Comparison of ENCODE assay signal across 23 cellular contexts in genomic region chr17:222172-222571, GRCh38. TPM values are rescaled to one million over a fixed set of nuclear protein-coding genes. Genes with fewer than 3 reads are reported as not detected.
DNase-seq lines count a peak whose midpoint lies in the region; ATAC-seq and TF ChIP-seq lines count a peak whose summit lies in the region.
"Had no signal": no experiment of that assay in that cellular context is flagged by ENCODE, and none has a peak within 500 bp of the region (broad histone marks: within the 10 kb centered on the region; RNA-seq: fewer than 3 reads in every experiment).

No MANE protein-coding gene starts in this region.

- no peaks in the 10 kb centered on the region for H3K79me1 ChIP-seq in neuronal stem cell (ENCODE audit: low read depth, low read length)

- peak overlapping the region; percentile 54 for H2BK5ac ChIP-seq in neuronal stem cell (ENCODE audit: low read length)

- H2BK12ac ChIP-seq in neuronal stem cell (ENCODE audit: low read length) = no peak overlapping the region

- H3K4me1 ChIP-seq in heart right ventricle = peaks cover 0 to 15% (median 3%) of the 10 kb centered on the region in 9 donors
- H3K4me1 ChIP-seq in neuronal stem cell (ENCODE audit: control insufficient read depth in 2 of 2, insufficient read depth in 1 of 2, low read depth in 1 of 2, low read length in 2 of 2) = peaks cover 4 to 11% of the 10 kb centered on the region in 2 donors
- H3K4me1 ChIP-seq: ascending aorta, vagina had no signal

- ATAC-seq in heart right ventricle (peak in 5 of 8 donors; percentile 50 to 73 (median 68)), GM19395 (IDR thresholded peaks at IDR 0.05; ENCODE audit: unreplicated experiment) (no peak)
- ATAC-seq: K562 had no signal

- DNase-seq in Ammon's horn (ENCODE audit: low spot score) (peak; percentile 43), cerebellar cortex (ENCODE audit: low spot score) (peak; percentile 67), heart right ventricle (peak in 1 of 2 donors; percentile 41), neuronal stem cell (ENCODE audit: low spot score) (no peak), NCI-H2171 treated with DMSO at 0.1 percent for 48 hours (lab: John Stamatoyannopoulos, UW) (no peak), SIG-M5 treated with dmso at 0.1 percent for 504 hours (lab: John Stamatoyannopoulos, UW; ENCODE audit: unreplicated experiment) (no peak)
- no peak for DNase-seq in effector CD8-positive, alpha-beta T cell (lab: John Stamatoyannopoulos, UW)
- DNase-seq: activated CD4-positive, alpha-beta T cell treated with anti-CD3 and anti-CD28 coated beads, Interleukin-2, amount 50 U/mL, for 1 hour; activated CD4-positive, CD25-positive, alpha-beta regulatory T cell; activated effector memory CD4-positive, alpha-beta T cell treated with Interleukin-2 at 50 U/mL for 16 hours; activated naive CD8-positive, alpha-beta T cell treated with anti-CD3 and anti-CD28 coated beads for 36 hours; activated T-cell treated with anti-CD3 and anti-CD28 coated beads, Interleukin-2, amount 50 U/mL, for 1 hour; CD4-positive, alpha-beta T cell; foreskin melanocyte; mesenchymal stem cell; NCI-H1092; NCI-H1694 treated with DMSO at 0.1 percent for 48 hours; NCI-H82 had no signal

- H3K4me3 ChIP-seq in heart right ventricle (no peak overlapping the region), neuronal stem cell (ENCODE audit: low read length in 2 of 2) (no peak overlapping the region)
- H3K4me3 ChIP-seq: ascending aorta, esophagus muscularis mucosa, K562, vagina had no signal

- H3K27ac ChIP-seq in heart right ventricle (peak overlapping the region in 2 of 10 donors; percentile 39 to 53), neuronal stem cell (replicated peaks; ENCODE audit: low read length) (no peak overlapping the region)
- H3K27ac ChIP-seq: ascending aorta, esophagus muscularis mucosa, vagina had no signal

- H3K14ac ChIP-seq in neuronal stem cell (ENCODE audit: low read length) = no peak overlapping the region

- no peak overlapping the region for H3K4me2 ChIP-seq in neuronal stem cell (ENCODE audit: insufficient read depth, low read length, poor library complexity, severe bottlenecking)

- no peak overlapping the region for H3K4ac ChIP-seq in neuronal stem cell (ENCODE audit: low read length)

- peak overlapping the region; percentile 6 for H2AK5ac ChIP-seq in neuronal stem cell (ENCODE audit: low read depth, low read length)

- H3K27me3 ChIP-seq in heart right ventricle (no peaks in the 10 kb centered on the region), neuronal stem cell (ENCODE audit: control insufficient read depth in 3 of 3, insufficient read depth in 3 of 3, low read depth in 1 of 3, low read length in 3 of 3) (no peaks in the 10 kb centered on the region)
- H3K27me3 ChIP-seq: ascending aorta, esophagus muscularis mucosa, vagina had no signal

- no peak overlapping the region for H2AFZ ChIP-seq in neuronal stem cell (ENCODE audit: low read length)

- H3K36me3 ChIP-seq in heart right ventricle = no peaks in the 10 kb centered on the region
- no peaks in the 10 kb centered on the region for H3K36me3 ChIP-seq in neuronal stem cell (replicated peaks in 1 of 2; ENCODE audit: control insufficient read depth in 2 of 2, insufficient read depth in 2 of 2, low read length in 2 of 2)
- H3K36me3 ChIP-seq: ascending aorta, esophagus muscularis mucosa, vagina had no signal

- intact Hi-C loops in heart right ventricle (cut with DNase I) = no loop called here

- no peak overlapping the region for H4K91ac ChIP-seq in neuronal stem cell (ENCODE audit: low read depth, low read length, poor library complexity)

- TF ChIP-seq CTCF in heart right ventricle (IDR thresholded peaks at IDR 0.05) = no peak

- no peak overlapping the region for H3K23ac ChIP-seq in neuronal stem cell (ENCODE audit: low read depth, low read length, poor library complexity)

- no peak overlapping the region for H2BK120ac ChIP-seq in neuronal stem cell (ENCODE audit: low read depth, low read length)

- no peak overlapping the region for H3K9ac ChIP-seq in neuronal stem cell (ENCODE audit: low read depth, low read length, poor library complexity)

- no peak overlapping the region for H2BK15ac ChIP-seq in neuronal stem cell (ENCODE audit: low read length)

- H4K8ac ChIP-seq in neuronal stem cell (ENCODE audit: low read depth, low read length) = no peak overlapping the region

- WGBS in heart right ventricle, 2 donors = 77 to 79% methylated on average over 8 of the region's 8 CpGs
- no CpG with 5 or more reads among the region's 8 CpGs for WGBS in neuronal stem cell (ENCODE audit: extremely low coverage in 2 of 2, insufficient read length in 2 of 2, insufficient replicate concordance in 1 of 2), 2 donors

- no peak overlapping the region for H3K18ac ChIP-seq in neuronal stem cell (ENCODE audit: low read length)

- H3K9me3 ChIP-seq in heart right ventricle = no peaks in the 10 kb centered on the region
- peaks cover 3 to 10% of the 10 kb centered on the region in 2 donors for H3K9me3 ChIP-seq in neuronal stem cell (replicated peaks in 1 of 2; ENCODE audit: control insufficient read depth in 2 of 2, insufficient read depth in 1 of 2, low read depth in 1 of 2, low read length in 2 of 2)
- H3K9me3 ChIP-seq: ascending aorta, esophagus muscularis mucosa, vagina had no signal

RNA-seq across cellular contexts. Expression of gene DOC2B, which starts 40.7 kb away (rescaled TPM):
- 10 to 100 TPM in 1 of 10 donors, 1 to 10 TPM in 9; 2.6 to 13.0 (median 4.6) TPM for total RNA-seq in heart right ventricle
- polyA plus RNA-seq in heart right ventricle = 1 to 10 TPM; 2.5 to 4.9 TPM
- 5.0 TPM for polyA plus RNA-seq in neuronal stem cell (2013, experiment 1 of 2)
- polyA plus RNA-seq in neuronal stem cell (2013, experiment 2 of 2) = 4.9 TPM
- polyA plus RNA-seq: K562 had no signal

Comparison
In these comparisons a context has a peak if more than half of its experiments do, and no peak if none do; other contexts are left out.
1. DNase-seq: peak in Ammon's horn (single experiment) and cerebellar cortex (single experiment); none in neuronal stem cell (single experiment), NCI-H2171 treated with DMSO at 0.1 percent for 48 hours (single experiment), SIG-M5 treated with dmso at 0.1 percent for 504 hours (single experiment) and effector CD8-positive, alpha-beta T cell (single experiment).